In genomic region chr9:123601828-123602227, GRCh38 we compare ENCODE assay signal across 3 cellular contexts.
"Had no signal": no experiment of that assay in that cellular context is flagged by ENCODE, and none has a peak within 500 bp of the region (broad histone marks: within the 10 kb centered on the region; RNA-seq: fewer than 3 reads in every experiment).

No MANE protein-coding gene starts in this region.

- DNase-seq: GDM1, GF-D8 had no signal

- H3K4me3 ChIP-seq: GM12878 had no signal

- ATAC-seq: GM12878 had no signal
